Comparison of ENCODE assay signal across 20 cellular contexts in genomic region chr5:179185256-179186091, GRCh38.
DNase-seq lines count a peak whose midpoint lies in the region; ATAC-seq and TF ChIP-seq lines count a peak whose summit lies in the region.
"Had no signal": no experiment of that assay in that cellular context is flagged by ENCODE, and none has a peak within 500 bp of the region (broad histone marks: within the 10 kb centered on the region; RNA-seq: fewer than 3 reads in every experiment).

No MANE protein-coding gene starts in this region.

- H3K18ac ChIP-seq in mesendoderm (ENCODE audit: low read length) = no peak overlapping the region

- H3K27me3 ChIP-seq in right atrium auricular region (no peaks in the 10 kb centered on the region), mesendoderm (ENCODE audit: insufficient read depth, low read length, poor library complexity) (no peaks in the 10 kb centered on the region), aorta (ENCODE audit: control insufficient read depth in 1 of 2, insufficient read depth in 2 of 2, low read length in 1 of 2) (no peaks in the 10 kb centered on the region)
- H3K27me3 ChIP-seq: SJSA1 had no signal

- H3K27ac ChIP-seq in right atrium auricular region (no peak overlapping the region), mesendoderm (ENCODE audit: low read depth, low read length) (no peak overlapping the region), aorta (ENCODE audit: low read depth in 1 of 2, low read length in 2 of 2) (no peak overlapping the region)
- H3K27ac ChIP-seq: PC-9, RWPE1, SJSA1 had no signal

- peaks cover 40 to 71% of the 10 kb centered on the region in 2 donors for H3K27me3 Mint-ChIP-seq in effector memory CD8-positive, alpha-beta T cell
- H3K27me3 Mint-ChIP-seq: CD4-positive, CD25-positive, alpha-beta regulatory T cell had no signal

- no peak overlapping the region for H3K4ac ChIP-seq in mesendoderm (ENCODE audit: low read depth, low read length)

- intact Hi-C loops in Right ventricle myocardium superior (cut with DNase I) (no loop called here), aorta (cut with DNase I) (no loop called here)

- no CpG with 5 or more reads among the region's 17 CpGs for WGBS in mesendoderm (ENCODE audit: extremely low coverage, insufficient coverage, low lambda C conversion rate)
- WGBS in aorta, 2 donors = 88 to 89% methylated on average over 15 to 17 of the region's 17 CpGs

- H3K23ac ChIP-seq in mesendoderm (ENCODE audit: low read length) = no peak overlapping the region

- peaks cover 0 to 9% of the 10 kb centered on the region in 2 donors for H3K4me1 Mint-ChIP-seq in effector memory CD8-positive, alpha-beta T cell (ENCODE audit: low read depth in 2 of 2)
- H3K4me1 Mint-ChIP-seq: B cell; CD4-positive, CD25-positive, alpha-beta regulatory T cell had no signal

- no peak overlapping the region for H2AK5ac ChIP-seq in mesendoderm (ENCODE audit: low read length)

- H3K4me3 Mint-ChIP-seq in effector memory CD8-positive, alpha-beta T cell = no peak overlapping the region
- H3K4me3 Mint-ChIP-seq: B cell; CD4-positive, CD25-positive, alpha-beta regulatory T cell had no signal

- no peaks in the 10 kb centered on the region for H3K79me2 ChIP-seq in mesendoderm (ENCODE audit: control insufficient read depth, insufficient read depth, low read length)

- H4K5ac ChIP-seq in mesendoderm (ENCODE audit: low read length) = no peak overlapping the region

- DNase-seq in Right ventricle myocardium superior (peak; percentile 27), right atrium auricular region (ENCODE audit: low spot score) (no peak), choroid plexus epithelial cell (ENCODE audit: low read depth) (peak; percentile 26), mesendoderm (no peak), aorta (peak in 1 of 2 donors; percentile 61), NCI-H146 treated with DMSO at 0.1 percent for 48 hours (lab: John Stamatoyannopoulos, UW; ENCODE audit: unreplicated experiment) (no peak)
- DNase-seq in stimulated activated naive CD4-positive, alpha-beta T cell treated with Interleukin-2 at 50 U/mL for 16 hours (lab: John Stamatoyannopoulos, UW) = no peak
- no peak for DNase-seq in effector memory CD8-positive, alpha-beta T cell
- DNase-seq: CD4-positive, CD25-positive, alpha-beta regulatory T cell; DMS153; GDM1; NCI-H1417 treated with DMSO at 0.1 percent for 48 hours; NCI-H1930; NCI-H226; NCI-H524; NCI-H82; PC-9 had no signal

- no peak overlapping the region for H2BK120ac ChIP-seq in mesendoderm (ENCODE audit: low read depth, low read length)

- no peaks in the 10 kb centered on the region for H3K36me3 Mint-ChIP-seq in effector memory CD8-positive, alpha-beta T cell (ENCODE audit: insufficient read depth)
- H3K36me3 Mint-ChIP-seq: CD4-positive, CD25-positive, alpha-beta regulatory T cell had no signal

- no peaks in the 10 kb centered on the region for H3K79me1 ChIP-seq in mesendoderm (ENCODE audit: low read length)

- H3K56ac ChIP-seq in mesendoderm (ENCODE audit: low read length) = peak overlapping the region; percentile 42

- H3K36me3 ChIP-seq in right atrium auricular region (no peaks in the 10 kb centered on the region), mesendoderm (ENCODE audit: control insufficient read depth, insufficient read depth, low read length) (no peaks in the 10 kb centered on the region), aorta (ENCODE audit: control insufficient read depth in 1 of 2, insufficient read depth in 2 of 2, low read length in 1 of 2) (no peaks in the 10 kb centered on the region)
- H3K36me3 ChIP-seq: SJSA1 had no signal

- no peak overlapping the region for H3K27ac Mint-ChIP-seq in effector memory CD8-positive, alpha-beta T cell
- H3K27ac Mint-ChIP-seq: CD4-positive, CD25-positive, alpha-beta regulatory T cell had no signal

- no peaks in the 10 kb centered on the region for H3K4me1 ChIP-seq in right atrium auricular region
- H3K4me1 ChIP-seq in mesendoderm (ENCODE audit: control insufficient read depth, low read depth, low read length) = peaks cover 11% of the 10 kb centered on the region
- H3K4me1 ChIP-seq in aorta (ENCODE audit: control insufficient read depth in 1 of 2, insufficient read depth in 2 of 2, low read length in 2 of 2) = no peaks in the 10 kb centered on the region

- H3K4me2 ChIP-seq in mesendoderm (ENCODE audit: low read length) = no peak overlapping the region
- H3K4me2 ChIP-seq: PC-9 had no signal

- H4K8ac ChIP-seq in mesendoderm (ENCODE audit: low read depth, low read length) = no peak overlapping the region

- no peak overlapping the region for H3K4me3 ChIP-seq in right atrium auricular region
- H3K4me3 ChIP-seq in choroid plexus epithelial cell (ENCODE audit: low read depth, low read length) = no peak overlapping the region
- no peak overlapping the region for H3K4me3 ChIP-seq in mesendoderm (ENCODE audit: low read length)
- H3K4me3 ChIP-seq in aorta (ENCODE audit: low read length in 2 of 2) = no peak overlapping the region
- H3K4me3 ChIP-seq: PC-9, SJSA1 had no signal

- no peak overlapping the region for H3K9ac ChIP-seq in mesendoderm (ENCODE audit: low read length)

- H3K9me3 ChIP-seq in right atrium auricular region (no peaks in the 10 kb centered on the region), aorta (ENCODE audit: control insufficient read depth, low read length) (no peaks in the 10 kb centered on the region)

- TF ChIP-seq CTCF in right atrium auricular region (IDR thresholded peaks at IDR 0.05) (no peak), choroid plexus epithelial cell (conservative IDR thresholded peaks at IDR 0.05; ENCODE audit: low read depth, low read length) (no peak)

- H2BK5ac ChIP-seq in mesendoderm (ENCODE audit: low read length) = no peak overlapping the region

- ATAC-seq in Right ventricle myocardium superior (ENCODE audit: poor library complexity) = no peak
- ATAC-seq in aorta (ENCODE audit: low FRiP score) = peak; percentile 13
- ATAC-seq in effector memory CD8-positive, alpha-beta T cell (replicated peaks) = no peak

- no peaks in the 10 kb centered on the region for H3K9me3 Mint-ChIP-seq in effector memory CD8-positive, alpha-beta T cell

- H2BK15ac ChIP-seq in mesendoderm (replicated peaks; ENCODE audit: low read depth) = no peak overlapping the region

Comparison
In these comparisons a context has a peak if more than half of its experiments do, and no peak if none do; other contexts are left out.
1. DNase-seq: peak in Right ventricle myocardium superior (single experiment) and choroid plexus epithelial cell (single experiment); none in right atrium auricular region (single experiment), mesendoderm (single experiment), NCI-H146 treated with DMSO at 0.1 percent for 48 hours (single experiment), stimulated activated naive CD4-positive, alpha-beta T cell treated with Interleukin-2 at 50 U/mL for 16 hours (single experiment) and effector memory CD8-positive, alpha-beta T cell (0 of 3).